Comparison of ENCODE assay signal across 21 cellular contexts in genomic region chr3:159482241-159483031, GRCh38.
"Had no signal": no experiment of that assay in that cellular context is flagged by ENCODE, and none has a peak within 500 bp of the region (broad histone marks: within the 10 kb centered on the region; RNA-seq: fewer than 3 reads in every experiment).

No MANE protein-coding gene starts in this region.

- H3K9me3 ChIP-seq: upper lobe of right lung had no signal

- ATAC-seq: body of pancreas; gastroesophageal sphincter; heart left ventricle; stimulated activated naive B cell treated with anti-CD40 and anti-IgM and Interleukin-4, amounts not matched to agents 10 μg/mL and 1 μg/mL and 100 μg/mL, for 72 hours; upper lobe of right lung had no signal

- H3K27ac Mint-ChIP-seq: activated B cell treated with CpG ODN at 0.5 μM for 24 hours; activated CD4-positive, alpha-beta memory T cell treated with anti-CD3 and anti-CD28 coated beads, Interleukin-2, amount 10 ng/mL, durations not matched to agents 7 days and 5 days; activated naive CD8-positive, alpha-beta T cell treated with anti-CD3 and anti-CD28 coated beads, Interleukin-2, amount 10 ng/mL, durations not matched to agents 7 days and 5 days; activated T-cell treated with anti-CD3 and anti-CD28 coated beads, Interleukin-2, amount 50 U/mL, for 24 hours; activated T-helper 2 cell treated with anti-CD3 and anti-CD28 coated beads, Interferon-gamma antibody, Interleukin-2, Interleukin-4, amounts not matched to agents 10 μg/mL and 5 μg/mL and 100 μg/mL, durations not matched to agents 14 hours and 24 hours and 36 hours; stimulated activated naive B cell treated with anti-CD40 and anti-IgM and Interleukin-4, amounts not matched to agents 10 μg/mL and 1 μg/mL and 100 μg/mL, for 72 hours had no signal

- DNase-seq: activated B cell treated with CpG ODN at 0.5 μM for 24 hours; activated CD4-positive, alpha-beta memory T cell treated with anti-CD3 and anti-CD28 coated beads, Interleukin-2, amount 10 ng/mL, durations not matched to agents 7 days and 5 days; activated CD4-positive, alpha-beta T cell treated with anti-CD3 and anti-CD28 coated beads for 48 hours; activated naive CD4-positive, alpha-beta T cell treated with Interleukin-2 at 50 U/mL for 16 hours; activated naive CD8-positive, alpha-beta T cell treated with anti-CD3 and anti-CD28 coated beads, Interleukin-2, amount 10 ng/mL, durations not matched to agents 7 days and 5 days; activated T-cell treated with anti-CD3 and anti-CD28 coated beads, Interleukin-2, amount 50 U/mL, for 24 hours; body of pancreas; central memory CD4-positive, alpha-beta T cell; dorsolateral prefrontal cortex; heart left ventricle; islet precursor cell; midbrain; occipital lobe; posterior cingulate gyrus; sigmoid colon; spleen; stimulated activated naive B cell treated with anti-CD40 and anti-IgM and Interleukin-4, amounts not matched to agents 10 μg/mL and 1 μg/mL and 100 μg/mL, for 72 hours; upper lobe of right lung had no signal

- H3K27me3 ChIP-seq: body of pancreas, dorsolateral prefrontal cortex, gastroesophageal sphincter, heart left ventricle, sigmoid colon, spleen, upper lobe of right lung had no signal

- H3K9me3 Mint-ChIP-seq: activated CD4-positive, alpha-beta memory T cell treated with anti-CD3 and anti-CD28 coated beads, Interleukin-2, amount 10 ng/mL, durations not matched to agents 7 days and 5 days; activated T-helper 2 cell treated with anti-CD3 and anti-CD28 coated beads, Interferon-gamma antibody, Interleukin-2, Interleukin-4, amounts not matched to agents 10 μg/mL and 5 μg/mL and 100 μg/mL, durations not matched to agents 14 hours and 24 hours and 36 hours had no signal

- H3K4me3 ChIP-seq: body of pancreas, dorsolateral prefrontal cortex, gastroesophageal sphincter, heart left ventricle, lung, sigmoid colon, spleen, upper lobe of right lung had no signal

- H3K27ac ChIP-seq: body of pancreas, dorsolateral prefrontal cortex, gastroesophageal sphincter, heart left ventricle, sigmoid colon, spleen, upper lobe of right lung had no signal

- H3K4me1 ChIP-seq: body of pancreas, gastroesophageal sphincter, heart left ventricle, sigmoid colon, spleen, upper lobe of right lung had no signal

- H3K4me3 Mint-ChIP-seq: activated B cell treated with CpG ODN at 0.5 μM for 24 hours; activated CD4-positive, alpha-beta memory T cell treated with anti-CD3 and anti-CD28 coated beads, Interleukin-2, amount 10 ng/mL, durations not matched to agents 7 days and 5 days; activated naive CD8-positive, alpha-beta T cell treated with anti-CD3 and anti-CD28 coated beads, Interleukin-2, amount 10 ng/mL, durations not matched to agents 7 days and 5 days; activated T-cell treated with anti-CD3 and anti-CD28 coated beads, Interleukin-2, amount 50 U/mL, for 24 hours; stimulated activated naive B cell treated with anti-CD40 and anti-IgM and Interleukin-4, amounts not matched to agents 10 μg/mL and 1 μg/mL and 100 μg/mL, for 72 hours had no signal

- H3K36me3 ChIP-seq: gastroesophageal sphincter, heart left ventricle, sigmoid colon, spleen, upper lobe of right lung had no signal

- H3K36me3 Mint-ChIP-seq: activated naive CD8-positive, alpha-beta T cell treated with anti-CD3 and anti-CD28 coated beads, Interleukin-2, amount 10 ng/mL, durations not matched to agents 7 days and 5 days; stimulated activated naive B cell treated with anti-CD40 and anti-IgM and Interleukin-4, amounts not matched to agents 10 μg/mL and 1 μg/mL and 100 μg/mL, for 72 hours had no signal

- H3K4me1 Mint-ChIP-seq: activated B cell treated with CpG ODN at 0.5 μM for 24 hours; activated CD4-positive, alpha-beta memory T cell treated with anti-CD3 and anti-CD28 coated beads, Interleukin-2, amount 10 ng/mL, durations not matched to agents 7 days and 5 days; activated naive CD8-positive, alpha-beta T cell treated with anti-CD3 and anti-CD28 coated beads, Interleukin-2, amount 10 ng/mL, durations not matched to agents 7 days and 5 days; stimulated activated naive B cell treated with anti-CD40 and anti-IgM and Interleukin-4, amounts not matched to agents 10 μg/mL and 1 μg/mL and 100 μg/mL, for 72 hours had no signal

- H3K27me3 Mint-ChIP-seq: activated B cell treated with CpG ODN at 0.5 μM for 24 hours; activated CD4-positive, alpha-beta memory T cell treated with anti-CD3 and anti-CD28 coated beads, Interleukin-2, amount 10 ng/mL, durations not matched to agents 7 days and 5 days; activated naive CD8-positive, alpha-beta T cell treated with anti-CD3 and anti-CD28 coated beads, Interleukin-2, amount 10 ng/mL, durations not matched to agents 7 days and 5 days; activated T-cell treated with anti-CD3 and anti-CD28 coated beads, Interleukin-2, amount 50 U/mL, for 24 hours had no signal
